ENCODE assay signal across 6 cellular contexts in genomic region chr6:50907565-50907964, GRCh38.
"Had no signal": no experiment of that assay in that cellular context is flagged by ENCODE, and none has a peak within 500 bp of the region (broad histone marks: within the 10 kb centered on the region; RNA-seq: fewer than 3 reads in every experiment).

No MANE protein-coding gene starts in this region.

- H3K4me1 ChIP-seq: HAP-1 had no signal

- DNase-seq: GM23248, GOT3, H7, KBM-7 had no signal

- H3K9ac ChIP-seq: GM23248 had no signal

- H3K9me3 ChIP-seq: HAP-1 had no signal

- ATAC-seq: HCT116 had no signal

- H3K36me3 ChIP-seq: HAP-1 had no signal

- H3K4me3 ChIP-seq: GM23248, HAP-1 had no signal

- H3K27ac ChIP-seq: GM23248 had no signal
